Comparison of ENCODE assay signal across 27 cellular contexts in genomic region chr11:2187267-2187707, GRCh38. TPM values are rescaled to one million over a fixed set of nuclear protein-coding genes. Genes with fewer than 3 reads are reported as not detected.
"Had no signal": no experiment of that assay in that cellular context is flagged by ENCODE, and none has a peak within 500 bp of the region (broad histone marks: within the 10 kb centered on the region; RNA-seq: fewer than 3 reads in every experiment).

No MANE protein-coding gene starts in this region.

- H3K36me3 Mint-ChIP-seq: activated CD4-positive, alpha-beta memory T cell treated with anti-CD3 and anti-CD28 coated beads for 36 hours; activated naive CD4-positive, alpha-beta T cell treated with anti-CD3 and anti-CD28 coated beads, Interleukin-2, amount 10 ng/mL, durations not matched to agents 7 days and 5 days; activated naive CD8-positive, alpha-beta T cell treated with anti-CD3 and anti-CD28 coated beads, Interleukin-2, amount 10 ng/mL, durations not matched to agents 7 days and 5 days; immature natural killer cell; naive thymus-derived CD8-positive, alpha-beta T cell had no signal

- H3K4me3 Mint-ChIP-seq: activated CD4-positive, alpha-beta memory T cell treated with anti-CD3 and anti-CD28 coated beads for 36 hours; activated CD4-positive, alpha-beta T cell treated with anti-CD3 and anti-CD28 coated beads, Interleukin-2, amount 10 ng/mL, durations not matched to agents 24 days and 14 days; activated naive CD4-positive, alpha-beta T cell treated with anti-CD3 and anti-CD28 coated beads, Interleukin-2, amount 10 ng/mL, durations not matched to agents 7 days and 5 days; activated naive CD8-positive, alpha-beta T cell treated with anti-CD3 and anti-CD28 coated beads, Interleukin-2, amount 10 ng/mL, durations not matched to agents 7 days and 5 days; activated T-helper 1 cell treated with anti-CD3 and anti-CD28 coated beads, Interleukin-12 subunit alpha, Interleukin-12 subunit beta, Interleukin-2, Interleukin-4 antibody, amounts not matched to agents 30 ng/mL and 10 ng/mL and 1 ng/mL, durations not matched to agents 14 hours and 24 hours and 36 hours; effector memory CD8-positive, alpha-beta T cell; immature natural killer cell; naive thymus-derived CD8-positive, alpha-beta T cell had no signal

- DNase-seq: amniotic stem cell, caudate nucleus, cortex of kidney, heart left ventricle, hypothalamus, kidney, uterus had no signal

- H3K36me3 ChIP-seq: heart left ventricle, transverse colon, uterus, WERI-Rb-1 had no signal

- H3K9me3 ChIP-seq: heart left ventricle, transverse colon, uterus had no signal

- FAIRE-seq: kidney, TTC549 had no signal

- H3K27me3 Mint-ChIP-seq: activated CD4-positive, alpha-beta T cell treated with anti-CD3 and anti-CD28 coated beads, Interleukin-2, amount 10 ng/mL, durations not matched to agents 24 days and 14 days had no signal

- H3K4me3 ChIP-seq: heart left ventricle, transverse colon, uterus had no signal

- H3K4me1 ChIP-seq: transverse colon, uterus had no signal

- H3K9me3 Mint-ChIP-seq: activated CD4-positive, alpha-beta memory T cell treated with anti-CD3 and anti-CD28 coated beads for 36 hours; activated CD4-positive, alpha-beta T cell treated with anti-CD3 and anti-CD28 coated beads, Interleukin-2, amount 10 ng/mL, durations not matched to agents 24 days and 14 days; activated naive CD4-positive, alpha-beta T cell treated with anti-CD3 and anti-CD28 coated beads, Interleukin-2, amount 10 ng/mL, durations not matched to agents 7 days and 5 days; activated naive CD8-positive, alpha-beta T cell treated with anti-CD3 and anti-CD28 coated beads, Interleukin-2, amount 10 ng/mL, durations not matched to agents 7 days and 5 days; activated T-helper 1 cell treated with anti-CD3 and anti-CD28 coated beads, Interleukin-12 subunit alpha, Interleukin-12 subunit beta, Interleukin-2, Interleukin-4 antibody, amounts not matched to agents 30 ng/mL and 10 ng/mL and 1 ng/mL, durations not matched to agents 14 hours and 24 hours and 36 hours; effector memory CD8-positive, alpha-beta T cell; immature natural killer cell; naive thymus-derived CD8-positive, alpha-beta T cell had no signal

- H3K27ac Mint-ChIP-seq: activated CD4-positive, alpha-beta memory T cell treated with anti-CD3 and anti-CD28 coated beads for 36 hours; activated CD4-positive, alpha-beta T cell treated with anti-CD3 and anti-CD28 coated beads, Interleukin-2, amount 10 ng/mL, durations not matched to agents 24 days and 14 days; activated naive CD4-positive, alpha-beta T cell treated with anti-CD3 and anti-CD28 coated beads, Interleukin-2, amount 10 ng/mL, durations not matched to agents 7 days and 5 days; activated naive CD8-positive, alpha-beta T cell treated with anti-CD3 and anti-CD28 coated beads, Interleukin-2, amount 10 ng/mL, durations not matched to agents 7 days and 5 days; activated T-helper 1 cell treated with anti-CD3 and anti-CD28 coated beads, Interleukin-12 subunit alpha, Interleukin-12 subunit beta, Interleukin-2, Interleukin-4 antibody, amounts not matched to agents 30 ng/mL and 10 ng/mL and 1 ng/mL, durations not matched to agents 14 hours and 24 hours and 36 hours; effector memory CD8-positive, alpha-beta T cell; immature natural killer cell; naive thymus-derived CD8-positive, alpha-beta T cell had no signal

- H3K27ac ChIP-seq: heart left ventricle, transverse colon, uterus, WERI-Rb-1 had no signal

- H3K4me1 Mint-ChIP-seq: activated CD4-positive, alpha-beta T cell treated with anti-CD3 and anti-CD28 coated beads, Interleukin-2, amount 10 ng/mL, durations not matched to agents 24 days and 14 days had no signal

RNA-seq across cellular contexts. Expression of gene TH, which starts 15.7 kb away (rescaled TPM):
- total RNA-seq: activated CD4-positive, alpha-beta memory T cell treated with anti-CD3 and anti-CD28 coated beads for 36 hours; activated CD4-positive, alpha-beta T cell treated with anti-CD3 and anti-CD28 coated beads, Interleukin-2, amount 10 ng/mL, durations not matched to agents 24 days and 14 days; activated CD8-positive, alpha-beta memory T cell treated with anti-CD3 and anti-CD28 coated beads for 36 hours; activated naive CD8-positive, alpha-beta T cell treated with anti-CD3 and anti-CD28 coated beads, Interleukin-2, amount 10 ng/mL, durations not matched to agents 7 days and 5 days; activated T-helper 1 cell treated with anti-CD3 and anti-CD28 coated beads, Interleukin-12 subunit alpha, Interleukin-12 subunit beta, Interleukin-2, Interleukin-4 antibody, amounts not matched to agents 30 ng/mL and 10 ng/mL and 1 ng/mL, durations not matched to agents 14 hours and 24 hours and 36 hours; chondrocyte; heart left ventricle; kidney; left colon; naive thymus-derived CD8-positive, alpha-beta T cell; skeletal muscle tissue; transverse colon had no signal
- polyA plus RNA-seq: immature natural killer cell; naive thymus-derived CD8-positive, alpha-beta T cell had no signal

RNA-seq across cellular contexts. Expression of gene INS, which starts 26.3 kb away (rescaled TPM):
- total RNA-seq: activated CD4-positive, alpha-beta memory T cell treated with anti-CD3 and anti-CD28 coated beads for 36 hours; activated CD4-positive, alpha-beta T cell treated with anti-CD3 and anti-CD28 coated beads, Interleukin-2, amount 10 ng/mL, durations not matched to agents 24 days and 14 days; activated CD8-positive, alpha-beta memory T cell treated with anti-CD3 and anti-CD28 coated beads for 36 hours; activated naive CD8-positive, alpha-beta T cell treated with anti-CD3 and anti-CD28 coated beads, Interleukin-2, amount 10 ng/mL, durations not matched to agents 7 days and 5 days; activated T-helper 1 cell treated with anti-CD3 and anti-CD28 coated beads, Interleukin-12 subunit alpha, Interleukin-12 subunit beta, Interleukin-2, Interleukin-4 antibody, amounts not matched to agents 30 ng/mL and 10 ng/mL and 1 ng/mL, durations not matched to agents 14 hours and 24 hours and 36 hours; chondrocyte; esophagus mucosa; kidney; lower leg skin; naive thymus-derived CD8-positive, alpha-beta T cell; osteocyte; posterior vena cava; skeletal muscle tissue; temporal lobe; transverse colon; uterus had no signal
- polyA plus RNA-seq: immature natural killer cell; naive thymus-derived CD8-positive, alpha-beta T cell had no signal

RNA-seq across cellular contexts. Expression of gene IGF2, which starts 48.1 kb away (rescaled TPM):
- total RNA-seq: activated naive CD8-positive, alpha-beta T cell treated with anti-CD3 and anti-CD28 coated beads, Interleukin-2, amount 10 ng/mL, durations not matched to agents 7 days and 5 days; naive thymus-derived CD8-positive, alpha-beta T cell had no signal
- polyA plus RNA-seq: immature natural killer cell; naive thymus-derived CD8-positive, alpha-beta T cell had no signal
